In the genomic region with DNA sequence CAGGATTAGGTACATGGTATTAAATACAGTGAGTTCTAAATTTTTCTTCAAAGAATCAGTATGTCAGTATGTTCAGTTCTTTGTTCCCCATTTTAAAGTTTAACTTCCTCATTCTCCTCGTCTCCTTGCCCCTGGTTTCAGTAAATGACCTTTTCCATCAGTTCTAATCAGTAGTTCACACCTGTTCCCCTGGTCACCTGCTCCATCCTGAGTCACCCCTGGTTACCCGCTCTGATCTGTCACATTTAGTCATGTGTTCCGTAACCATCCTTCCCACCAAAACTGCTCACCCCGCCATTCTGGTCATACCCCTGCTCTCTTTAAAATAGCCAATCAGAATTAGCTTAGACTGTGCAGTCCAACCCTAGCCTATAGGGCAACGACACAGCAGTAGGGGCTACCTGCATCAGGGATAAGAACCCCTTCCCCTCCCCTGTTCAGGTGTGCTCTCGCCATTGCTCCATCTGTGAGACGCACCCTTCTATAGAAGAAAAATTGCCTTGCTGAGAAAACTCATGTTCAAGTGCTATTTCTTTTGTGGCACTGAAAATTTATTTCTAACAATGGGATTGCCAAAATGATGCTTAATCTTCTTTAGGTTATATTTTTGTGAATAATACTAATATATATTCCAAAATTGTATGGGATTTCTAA, we compare ENCODE assay signal across 14 cellular contexts.
"Had no signal": no experiment of that assay in that cellular context is flagged by ENCODE, and none has a peak within 500 bp of the region (broad histone marks: within the 10 kb centered on the region; RNA-seq: fewer than 3 reads in every experiment).

No MANE protein-coding gene starts in this region.

- H3K27ac ChIP-seq: body of pancreas, colonic mucosa, esophagus muscularis mucosa, lower lobe of right lung, psoas muscle had no signal

- H3K4me3 ChIP-seq: body of pancreas, colonic mucosa, esophagus muscularis mucosa, lower lobe of right lung, psoas muscle had no signal

- H3K4me1 ChIP-seq: body of pancreas, colonic mucosa, lower lobe of right lung, psoas muscle had no signal

- H3K36me3 ChIP-seq: colonic mucosa, esophagus muscularis mucosa, lower lobe of right lung had no signal

- H3K9me3 ChIP-seq: body of pancreas, colonic mucosa, lower lobe of right lung had no signal

- DNase-seq: activated CD4-positive, alpha-beta T cell treated with anti-CD3 and anti-CD28 coated beads, Interleukin-2, amount 10 ng/mL, durations not matched to agents 7 days and 5 days; activated CD8-positive, alpha-beta memory T cell treated with anti-CD3 and anti-CD28 coated beads, Interleukin-2, amount 50 U/mL, for 48 hours; activated naive CD8-positive, alpha-beta T cell treated with anti-CD3 and anti-CD28 coated beads for 36 hours; amygdala; body of pancreas; caudate nucleus; colonic mucosa; left colon; lower lobe of right lung; psoas muscle; T-helper 9 cell had no signal

- H3K27me3 ChIP-seq: body of pancreas, esophagus muscularis mucosa had no signal

- FAIRE-seq: islet of Langerhans had no signal

- ATAC-seq: body of pancreas, left colon, lower lobe of right lung, psoas muscle, sciatic nerve had no signal
